In genomic region chr20:47464380-47465101, GRCh38 we compare ENCODE assay signal across 1 cellular context.
TF ChIP-seq lines count a peak whose summit lies in the region.

No MANE protein-coding gene starts in this region.

TF ChIP-seq in IMR-90, 13 proteins besides CTCF, POLR2A, EP300 and RAD21 (continued from another document):
- TF ChIP-seq FOS (IDR thresholded peaks at IDR 0.05; ENCODE audit: low read depth, low read length) (peak; percentile 81), MXI1 (IDR thresholded peaks at IDR 0.05; ENCODE audit: borderline replicate concordance, low read depth, low read length) (peak; percentile 91; the same call in 1 of the 2 replicates), MAFK (IDR thresholded peaks at IDR 0.05; ENCODE audit: low read depth, low read length) (no peak), CHD1 (IDR thresholded peaks at IDR 0.05; ENCODE audit: low read depth, low read length) (no peak)
